1 cellular context compared by ENCODE assay signal in the genomic region with DNA sequence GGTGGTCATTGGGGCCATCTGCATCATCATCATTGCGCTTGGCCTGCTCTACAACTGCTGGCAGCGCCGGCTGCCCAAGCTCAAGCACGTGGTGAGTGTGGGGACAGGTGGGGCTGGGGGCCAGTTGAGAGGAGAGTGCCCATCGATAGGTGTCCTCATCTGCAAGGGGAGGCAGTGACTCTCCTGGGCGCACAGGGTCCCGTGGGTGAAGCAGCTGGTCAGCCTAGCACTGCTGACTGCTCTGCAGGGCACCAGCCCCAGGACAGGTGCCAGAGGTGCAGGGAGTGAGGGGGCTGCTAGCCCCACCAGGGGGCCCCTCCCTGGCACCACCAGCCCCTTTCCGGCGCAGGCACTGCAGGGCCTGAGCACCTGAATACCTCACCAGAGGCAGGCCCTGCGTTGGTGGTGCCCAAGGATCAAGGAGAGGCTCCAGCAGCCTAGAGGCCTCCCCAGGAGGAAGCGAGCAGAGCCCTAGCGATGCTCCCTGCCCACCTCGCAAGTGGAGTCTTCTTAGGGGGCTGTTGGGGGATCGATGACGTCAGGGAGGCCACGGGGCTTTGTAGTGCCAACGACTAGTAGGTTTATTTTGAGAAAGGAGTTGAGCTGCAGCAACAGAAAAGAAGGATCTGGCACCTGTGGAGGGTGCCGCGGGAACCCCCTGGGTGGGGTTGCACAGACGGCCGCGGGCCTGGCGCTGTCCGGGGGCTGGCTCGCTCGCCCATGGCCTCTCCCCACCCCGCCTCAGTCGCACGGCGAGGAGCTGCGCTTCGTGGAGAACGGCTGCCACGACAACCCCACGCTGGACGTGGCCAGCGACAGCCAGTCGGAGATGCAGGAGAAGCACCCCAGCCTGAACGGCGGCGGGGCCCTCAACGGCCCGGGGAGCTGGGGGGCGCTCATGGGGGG.
TF ChIP-seq lines count a peak whose summit lies in the region.

No MANE protein-coding gene starts in this region.

TF ChIP-seq in K562, 482 proteins besides CTCF, POLR2A, EP300 and RAD21:
- TF ChIP-seq FOXM1 (IDR thresholded peaks at IDR 0.05; ENCODE audit: low read depth), result no peak
- no peak for TF ChIP-seq FOXM1 (CRISPR knock-in tag; IDR thresholded peaks at IDR 0.05; ENCODE audit: low read depth)
- peak; percentile 25; the same call in 1 of the 2 replicates for TF ChIP-seq ATF7 (IDR thresholded peaks at IDR 0.05)
- TF ChIP-seq, protein P1, sequence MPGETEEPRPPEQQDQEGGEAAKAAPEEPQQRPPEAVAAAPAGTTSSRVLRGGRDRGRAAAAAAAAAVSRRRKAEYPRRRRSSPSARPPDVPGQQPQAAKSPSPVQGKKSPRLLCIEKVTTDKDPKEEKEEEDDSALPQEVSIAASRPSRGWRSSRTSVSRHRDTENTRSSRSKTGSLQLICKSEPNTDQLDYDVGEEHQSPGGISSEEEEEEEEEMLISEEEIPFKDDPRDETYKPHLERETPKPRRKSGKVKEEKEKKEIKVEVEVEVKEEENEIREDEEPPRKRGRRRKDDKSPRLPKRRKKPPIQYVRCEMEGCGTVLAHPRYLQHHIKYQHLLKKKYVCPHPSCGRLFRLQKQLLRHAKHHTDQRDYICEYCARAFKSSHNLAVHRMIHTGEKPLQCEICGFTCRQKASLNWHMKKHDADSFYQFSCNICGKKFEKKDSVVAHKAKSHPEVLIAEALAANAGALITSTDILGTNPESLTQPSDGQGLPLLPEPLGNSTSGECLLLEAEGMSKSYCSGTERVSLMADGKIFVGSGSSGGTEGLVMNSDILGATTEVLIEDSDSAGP (CRISPR knock-in tag; IDR thresholded peaks at IDR 0.05), result no peak
- no peak for TF ChIP-seq SP1 (CRISPR knock-in tag; IDR thresholded peaks at IDR 0.05)
- TF ChIP-seq SMARCA5 (IDR thresholded peaks at IDR 0.05), result no peak
- TF ChIP-seq ETV5 (CRISPR knock-in tag; IDR thresholded peaks at IDR 0.05; ENCODE audit: low read depth), result 0 out of 2 replicates have a peak, but pooled peaks have one; percentile 14
- TF ChIP-seq, protein P2, sequence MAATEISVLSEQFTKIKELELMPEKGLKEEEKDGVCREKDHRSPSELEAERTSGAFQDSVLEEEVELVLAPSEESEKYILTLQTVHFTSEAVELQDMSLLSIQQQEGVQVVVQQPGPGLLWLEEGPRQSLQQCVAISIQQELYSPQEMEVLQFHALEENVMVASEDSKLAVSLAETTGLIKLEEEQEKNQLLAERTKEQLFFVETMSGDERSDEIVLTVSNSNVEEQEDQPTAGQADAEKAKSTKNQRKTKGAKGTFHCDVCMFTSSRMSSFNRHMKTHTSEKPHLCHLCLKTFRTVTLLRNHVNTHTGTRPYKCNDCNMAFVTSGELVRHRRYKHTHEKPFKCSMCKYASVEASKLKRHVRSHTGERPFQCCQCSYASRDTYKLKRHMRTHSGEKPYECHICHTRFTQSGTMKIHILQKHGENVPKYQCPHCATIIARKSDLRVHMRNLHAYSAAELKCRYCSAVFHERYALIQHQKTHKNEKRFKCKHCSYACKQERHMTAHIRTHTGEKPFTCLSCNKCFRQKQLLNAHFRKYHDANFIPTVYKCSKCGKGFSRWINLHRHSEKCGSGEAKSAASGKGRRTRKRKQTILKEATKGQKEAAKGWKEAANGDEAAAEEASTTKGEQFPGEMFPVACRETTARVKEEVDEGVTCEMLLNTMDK (IDR thresholded peaks at IDR 0.05; ENCODE audit: borderline replicate concordance, insufficient read depth, low read depth, low read length, poor library complexity, severe bottlenecking), result no peak
- TF ChIP-seq HNRNPLL (IDR thresholded peaks at IDR 0.05; ENCODE audit: low read depth, low read length, poor library complexity, severe bottlenecking), result no peak
- TF ChIP-seq KLF6 (CRISPR knock-in tag; IDR thresholded peaks at IDR 0.05; ENCODE audit: borderline replicate concordance), result no peak
- TF ChIP-seq SIN3B (IDR thresholded peaks at IDR 0.05; ENCODE audit: low read depth), result no peak
- 0 out of 2 replicates have a peak, but pooled peaks have one; percentile 19 for TF ChIP-seq CREM (IDR thresholded peaks at IDR 0.05; ENCODE audit: low read depth)
- TF ChIP-seq RUNX1 (IDR thresholded peaks at IDR 0.05; ENCODE audit: low read depth), result no peak
- no peak for TF ChIP-seq POLR3A (IDR thresholded peaks at IDR 0.05; ENCODE audit: borderline replicate concordance, extremely low read depth, insufficient read depth, insufficient read length)
- TF ChIP-seq ELF1 (tag; IDR thresholded peaks at IDR 0.05), result no peak
- TF ChIP-seq ATF1 (CRISPR knock-in tag; IDR thresholded peaks at IDR 0.05), result no peak
- TF ChIP-seq ATF1 (tag; IDR thresholded peaks at IDR 0.05), result peak; percentile 59
- TF ChIP-seq ZNF586 (CRISPR knock-in tag; conservative IDR thresholded peaks at IDR 0.05), result no peak
- peak; percentile 20 for TF ChIP-seq HMGN3 (IDR thresholded peaks at IDR 0.05; ENCODE audit: borderline replicate concordance, extremely low read depth, insufficient read length, low read depth, low read length)
- TF ChIP-seq MTA3 (IDR thresholded peaks at IDR 0.05; ENCODE audit: borderline replicate concordance), result 0 out of 2 replicates have a peak, but pooled peaks have one; percentile 16
- TF ChIP-seq, protein P3, sequence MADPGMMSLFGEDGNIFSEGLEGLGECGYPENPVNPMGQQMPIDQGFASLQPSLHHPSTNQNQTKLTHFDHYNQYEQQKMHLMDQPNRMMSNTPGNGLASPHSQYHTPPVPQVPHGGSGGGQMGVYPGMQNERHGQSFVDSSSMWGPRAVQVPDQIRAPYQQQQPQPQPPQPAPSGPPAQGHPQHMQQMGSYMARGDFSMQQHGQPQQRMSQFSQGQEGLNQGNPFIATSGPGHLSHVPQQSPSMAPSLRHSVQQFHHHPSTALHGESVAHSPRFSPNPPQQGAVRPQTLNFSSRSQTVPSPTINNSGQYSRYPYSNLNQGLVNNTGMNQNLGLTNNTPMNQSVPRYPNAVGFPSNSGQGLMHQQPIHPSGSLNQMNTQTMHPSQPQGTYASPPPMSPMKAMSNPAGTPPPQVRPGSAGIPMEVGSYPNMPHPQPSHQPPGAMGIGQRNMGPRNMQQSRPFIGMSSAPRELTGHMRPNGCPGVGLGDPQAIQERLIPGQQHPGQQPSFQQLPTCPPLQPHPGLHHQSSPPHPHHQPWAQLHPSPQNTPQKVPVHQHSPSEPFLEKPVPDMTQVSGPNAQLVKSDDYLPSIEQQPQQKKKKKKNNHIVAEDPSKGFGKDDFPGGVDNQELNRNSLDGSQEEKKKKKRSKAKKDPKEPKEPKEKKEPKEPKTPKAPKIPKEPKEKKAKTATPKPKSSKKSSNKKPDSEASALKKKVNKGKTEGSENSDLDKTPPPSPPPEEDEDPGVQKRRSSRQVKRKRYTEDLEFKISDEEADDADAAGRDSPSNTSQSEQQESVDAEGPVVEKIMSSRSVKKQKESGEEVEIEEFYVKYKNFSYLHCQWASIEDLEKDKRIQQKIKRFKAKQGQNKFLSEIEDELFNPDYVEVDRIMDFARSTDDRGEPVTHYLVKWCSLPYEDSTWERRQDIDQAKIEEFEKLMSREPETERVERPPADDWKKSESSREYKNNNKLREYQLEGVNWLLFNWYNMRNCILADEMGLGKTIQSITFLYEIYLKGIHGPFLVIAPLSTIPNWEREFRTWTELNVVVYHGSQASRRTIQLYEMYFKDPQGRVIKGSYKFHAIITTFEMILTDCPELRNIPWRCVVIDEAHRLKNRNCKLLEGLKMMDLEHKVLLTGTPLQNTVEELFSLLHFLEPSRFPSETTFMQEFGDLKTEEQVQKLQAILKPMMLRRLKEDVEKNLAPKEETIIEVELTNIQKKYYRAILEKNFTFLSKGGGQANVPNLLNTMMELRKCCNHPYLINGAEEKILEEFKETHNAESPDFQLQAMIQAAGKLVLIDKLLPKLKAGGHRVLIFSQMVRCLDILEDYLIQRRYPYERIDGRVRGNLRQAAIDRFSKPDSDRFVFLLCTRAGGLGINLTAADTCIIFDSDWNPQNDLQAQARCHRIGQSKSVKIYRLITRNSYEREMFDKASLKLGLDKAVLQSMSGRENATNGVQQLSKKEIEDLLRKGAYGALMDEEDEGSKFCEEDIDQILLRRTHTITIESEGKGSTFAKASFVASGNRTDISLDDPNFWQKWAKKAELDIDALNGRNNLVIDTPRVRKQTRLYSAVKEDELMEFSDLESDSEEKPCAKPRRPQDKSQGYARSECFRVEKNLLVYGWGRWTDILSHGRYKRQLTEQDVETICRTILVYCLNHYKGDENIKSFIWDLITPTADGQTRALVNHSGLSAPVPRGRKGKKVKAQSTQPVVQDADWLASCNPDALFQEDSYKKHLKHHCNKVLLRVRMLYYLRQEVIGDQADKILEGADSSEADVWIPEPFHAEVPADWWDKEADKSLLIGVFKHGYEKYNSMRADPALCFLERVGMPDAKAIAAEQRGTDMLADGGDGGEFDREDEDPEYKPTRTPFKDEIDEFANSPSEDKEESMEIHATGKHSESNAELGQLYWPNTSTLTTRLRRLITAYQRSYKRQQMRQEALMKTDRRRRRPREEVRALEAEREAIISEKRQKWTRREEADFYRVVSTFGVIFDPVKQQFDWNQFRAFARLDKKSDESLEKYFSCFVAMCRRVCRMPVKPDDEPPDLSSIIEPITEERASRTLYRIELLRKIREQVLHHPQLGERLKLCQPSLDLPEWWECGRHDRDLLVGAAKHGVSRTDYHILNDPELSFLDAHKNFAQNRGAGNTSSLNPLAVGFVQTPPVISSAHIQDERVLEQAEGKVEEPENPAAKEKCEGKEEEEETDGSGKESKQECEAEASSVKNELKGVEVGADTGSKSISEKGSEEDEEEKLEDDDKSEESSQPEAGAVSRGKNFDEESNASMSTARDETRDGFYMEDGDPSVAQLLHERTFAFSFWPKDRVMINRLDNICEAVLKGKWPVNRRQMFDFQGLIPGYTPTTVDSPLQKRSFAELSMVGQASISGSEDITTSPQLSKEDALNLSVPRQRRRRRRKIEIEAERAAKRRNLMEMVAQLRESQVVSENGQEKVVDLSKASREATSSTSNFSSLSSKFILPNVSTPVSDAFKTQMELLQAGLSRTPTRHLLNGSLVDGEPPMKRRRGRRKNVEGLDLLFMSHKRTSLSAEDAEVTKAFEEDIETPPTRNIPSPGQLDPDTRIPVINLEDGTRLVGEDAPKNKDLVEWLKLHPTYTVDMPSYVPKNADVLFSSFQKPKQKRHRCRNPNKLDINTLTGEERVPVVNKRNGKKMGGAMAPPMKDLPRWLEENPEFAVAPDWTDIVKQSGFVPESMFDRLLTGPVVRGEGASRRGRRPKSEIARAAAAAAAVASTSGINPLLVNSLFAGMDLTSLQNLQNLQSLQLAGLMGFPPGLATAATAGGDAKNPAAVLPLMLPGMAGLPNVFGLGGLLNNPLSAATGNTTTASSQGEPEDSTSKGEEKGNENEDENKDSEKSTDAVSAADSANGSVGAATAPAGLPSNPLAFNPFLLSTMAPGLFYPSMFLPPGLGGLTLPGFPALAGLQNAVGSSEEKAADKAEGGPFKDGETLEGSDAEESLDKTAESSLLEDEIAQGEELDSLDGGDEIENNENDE (IDR thresholded peaks at IDR 0.05; ENCODE audit: low read depth, low read length), result no peak
- 0 out of 2 replicates have a peak, but pooled peaks have one; percentile 44 for TF ChIP-seq SAFB (IDR thresholded peaks at IDR 0.05; ENCODE audit: borderline replicate concordance, low read depth, low read length)
- no peak for TF ChIP-seq IRF2 (CRISPR knock-in tag; IDR thresholded peaks at IDR 0.05)
- TF ChIP-seq, protein P4, sequence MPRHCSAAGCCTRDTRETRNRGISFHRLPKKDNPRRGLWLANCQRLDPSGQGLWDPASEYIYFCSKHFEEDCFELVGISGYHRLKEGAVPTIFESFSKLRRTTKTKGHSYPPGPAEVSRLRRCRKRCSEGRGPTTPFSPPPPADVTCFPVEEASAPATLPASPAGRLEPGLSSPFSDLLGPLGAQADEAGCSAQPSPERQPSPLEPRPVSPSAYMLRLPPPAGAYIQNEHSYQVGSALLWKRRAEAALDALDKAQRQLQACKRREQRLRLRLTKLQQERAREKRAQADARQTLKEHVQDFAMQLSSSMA (CRISPR knock-in tag; IDR thresholded peaks at IDR 0.05), result no peak
- TF ChIP-seq, protein P5, sequence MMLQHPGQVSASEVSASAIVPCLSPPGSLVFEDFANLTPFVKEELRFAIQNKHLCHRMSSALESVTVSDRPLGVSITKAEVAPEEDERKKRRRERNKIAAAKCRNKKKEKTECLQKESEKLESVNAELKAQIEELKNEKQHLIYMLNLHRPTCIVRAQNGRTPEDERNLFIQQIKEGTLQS (IDR thresholded peaks at IDR 0.05), result peak; percentile 56
- TF ChIP-seq, protein P5 (CRISPR knock-in tag; conservative IDR thresholded peaks at IDR 0.05), result no peak
